In genomic region chr4:184782731-184783472, GRCh38 we compare ENCODE assay signal across 13 cellular contexts. TPM values are rescaled to one million over a fixed set of nuclear protein-coding genes. Genes with fewer than 3 reads are reported as not detected.
DNase-seq lines count a peak whose midpoint lies in the region; ATAC-seq and TF ChIP-seq lines count a peak whose summit lies in the region.
"Had no signal": no experiment of that assay in that cellular context is flagged by ENCODE, and none has a peak within 500 bp of the region (broad histone marks: within the 10 kb centered on the region; RNA-seq: fewer than 3 reads in every experiment).

No MANE protein-coding gene starts in this region.

- H3K9me3 ChIP-seq in spleen (no peaks in the 10 kb centered on the region), ovary (no peaks in the 10 kb centered on the region), ascending aorta (no peaks in the 10 kb centered on the region)
- H3K9me3 ChIP-seq: SJSA1, thyroid gland had no signal

- H3K4me3 ChIP-seq in spleen: peak overlapping the region in 2 of 8 donors; percentile 5 to 51
- H3K4me3 ChIP-seq in ovary: no peak overlapping the region
- no peak overlapping the region for H3K4me3 ChIP-seq in ascending aorta
- H3K4me3 ChIP-seq: SJSA1, thyroid gland had no signal

- H3K4me3 Mint-ChIP-seq in activated CD8-positive, alpha-beta T cell treated with anti-CD3 and anti-CD28 coated beads, Interleukin-2, amount 10 ng/mL, durations not matched to agents 7 days and 5 days: no peak overlapping the region
- no peak overlapping the region for H3K4me3 Mint-ChIP-seq in activated CD8-positive, alpha-beta T cell treated with anti-CD3 and anti-CD28 coated beads for 36 hours
- no peak overlapping the region for H3K4me3 Mint-ChIP-seq in dendritic cell treated with granulocyte-macrophage colony-stimulating factor and Interleukin-4, amounts not matched to agents 40 ng/mL and 50 ng/mL, for 4 days
- H3K4me3 Mint-ChIP-seq: activated naive CD4-positive, alpha-beta T cell treated with anti-CD3 and anti-CD28 coated beads, Interleukin-2, amount 50 U/mL, for 24 hours had no signal

- TF ChIP-seq EP300 in ovary (IDR thresholded peaks at IDR 0.05): no peak

- intact Hi-C loops in activated CD8-positive, alpha-beta T cell treated with anti-CD3 and anti-CD28 coated beads for 36 hours (cut with micrococcal nuclease): no loop called here
- intact Hi-C loops in dendritic cell treated with granulocyte-macrophage colony-stimulating factor and Interleukin-4, amounts not matched to agents 40 ng/mL and 50 ng/mL, for 4 days (cut with micrococcal nuclease): no loop called here
- intact Hi-C loops in spleen (cut with DNase I; ENCODE audit: low total_unique reads) (no loop called here), ovary (cut with DNase I) (no loop called here), ascending aorta (cut with DNase I) (no loop called here)

- H3K4me1 Mint-ChIP-seq in activated CD8-positive, alpha-beta T cell treated with anti-CD3 and anti-CD28 coated beads, Interleukin-2, amount 10 ng/mL, durations not matched to agents 7 days and 5 days (ENCODE audit: low read depth): peaks cover 15% of the 10 kb centered on the region
- H3K4me1 Mint-ChIP-seq in activated CD8-positive, alpha-beta T cell treated with anti-CD3 and anti-CD28 coated beads for 36 hours (ENCODE audit: low read depth): peaks cover 9% of the 10 kb centered on the region
- H3K4me1 Mint-ChIP-seq in dendritic cell treated with granulocyte-macrophage colony-stimulating factor and Interleukin-4, amounts not matched to agents 40 ng/mL and 50 ng/mL, for 4 days (ENCODE audit: low read depth): peaks cover 38% of the 10 kb centered on the region

- H3K27ac Mint-ChIP-seq in activated CD8-positive, alpha-beta T cell treated with anti-CD3 and anti-CD28 coated beads, Interleukin-2, amount 10 ng/mL, durations not matched to agents 7 days and 5 days: peak overlapping the region; percentile 39
- H3K27ac Mint-ChIP-seq in activated CD8-positive, alpha-beta T cell treated with anti-CD3 and anti-CD28 coated beads for 36 hours: no peak overlapping the region
- H3K27ac Mint-ChIP-seq in dendritic cell treated with granulocyte-macrophage colony-stimulating factor and Interleukin-4, amounts not matched to agents 40 ng/mL and 50 ng/mL, for 4 days: peak overlapping the region; percentile 61
- H3K27ac Mint-ChIP-seq: activated naive CD4-positive, alpha-beta T cell treated with anti-CD3 and anti-CD28 coated beads, Interleukin-2, amount 50 U/mL, for 24 hours had no signal

- CTCF ChIA-PET in activated CD8-positive, alpha-beta T cell treated with anti-CD3 and anti-CD28 coated beads, Interleukin-2, amount 10 ng/mL, durations not matched to agents 7 days and 5 days (lab: Charles Lee): interaction anchor here (1.2 to 1.3 kb wide), 2 partner anchors 37 to 49 kb away, joined by 3 to 5 read pairs; partner anchors contain the start of gene CENPU
- CTCF ChIA-PET in activated CD8-positive, alpha-beta T cell treated with anti-CD3 and anti-CD28 coated beads for 36 hours (lab: Charles Lee): interaction anchor here (1.3 to 1.9 kb wide), 3 partner anchors 11 to 352 kb away, joined by 3 to 6 read pairs (median 3); no protein-coding TSS in a partner anchor

- DNase-seq in activated CD8-positive, alpha-beta T cell treated with anti-CD3 and anti-CD28 coated beads, Interleukin-2, amount 10 ng/mL, durations not matched to agents 7 days and 5 days: no peak
- no peak for DNase-seq in activated CD8-positive, alpha-beta T cell treated with anti-CD3 and anti-CD28 coated beads for 36 hours
- DNase-seq in spleen (peak; percentile 79), ovary (no peak), ascending aorta (ENCODE audit: low spot score in 2 of 2) (no peak)
- no peak for DNase-seq in activated CD4-positive, alpha-beta T cell treated with anti-CD3 and anti-CD28 coated beads, Interleukin-2, amount 50 U/mL, for 4 hours
- DNase-seq: foreskin fibroblast, NCI-H345, thyroid gland had no signal

- peaks cover 13% of the 10 kb centered on the region for H3K36me3 Mint-ChIP-seq in activated CD8-positive, alpha-beta T cell treated with anti-CD3 and anti-CD28 coated beads, Interleukin-2, amount 10 ng/mL, durations not matched to agents 7 days and 5 days (ENCODE audit: low read depth)
- H3K36me3 Mint-ChIP-seq in activated CD8-positive, alpha-beta T cell treated with anti-CD3 and anti-CD28 coated beads for 36 hours (ENCODE audit: low read depth): peaks cover 17% of the 10 kb centered on the region
- H3K36me3 Mint-ChIP-seq in dendritic cell treated with granulocyte-macrophage colony-stimulating factor and Interleukin-4, amounts not matched to agents 40 ng/mL and 50 ng/mL, for 4 days (ENCODE audit: low read depth): peaks cover 75% of the 10 kb centered on the region

- peaks cover 0 to 100% (median 44%) of the 10 kb centered on the region in 6 donors for H3K36me3 ChIP-seq in spleen
- H3K36me3 ChIP-seq in ovary: no peaks in the 10 kb centered on the region
- H3K36me3 ChIP-seq in ascending aorta: peaks cover 23 to 65% of the 10 kb centered on the region in 2 donors
- H3K36me3 ChIP-seq: SJSA1 had no signal

- TF ChIP-seq POLR2A in spleen (IDR thresholded peaks at IDR 0.05) (no peak), ovary (IDR thresholded peaks at IDR 0.05) (no peak)

- peak overlapping the region in 5 of 8 donors; percentile 4 to 71 (median 54) for H3K27ac ChIP-seq in spleen
- no peak overlapping the region for H3K27ac ChIP-seq in ovary
- H3K27ac ChIP-seq in ascending aorta: no peak overlapping the region
- H3K27ac ChIP-seq: SJSA1, thyroid gland had no signal

- H3K4me1 ChIP-seq in spleen (peaks cover 0 to 27% (median 11%) of the 10 kb centered on the region in 6 donors), ovary (ENCODE audit: insufficient read depth) (no peaks in the 10 kb centered on the region), ascending aorta (no peaks in the 10 kb centered on the region)
- H3K4me1 ChIP-seq: SJSA1 had no signal

- H3K27me3 ChIP-seq in spleen (replicated peaks in 1 of 7) (no peaks in the 10 kb centered on the region), ovary (no peaks in the 10 kb centered on the region), ascending aorta (no peaks in the 10 kb centered on the region)
- H3K27me3 ChIP-seq: SJSA1, thyroid gland had no signal

- H3K27me3 Mint-ChIP-seq in activated CD8-positive, alpha-beta T cell treated with anti-CD3 and anti-CD28 coated beads, Interleukin-2, amount 10 ng/mL, durations not matched to agents 7 days and 5 days (ENCODE audit: low read depth): no peaks in the 10 kb centered on the region
- no peaks in the 10 kb centered on the region for H3K27me3 Mint-ChIP-seq in activated CD8-positive, alpha-beta T cell treated with anti-CD3 and anti-CD28 coated beads for 36 hours
- no peaks in the 10 kb centered on the region for H3K27me3 Mint-ChIP-seq in dendritic cell treated with granulocyte-macrophage colony-stimulating factor and Interleukin-4, amounts not matched to agents 40 ng/mL and 50 ng/mL, for 4 days
- H3K27me3 Mint-ChIP-seq: activated naive CD4-positive, alpha-beta T cell treated with anti-CD3 and anti-CD28 coated beads, Interleukin-2, amount 50 U/mL, for 24 hours had no signal

- 15 to 28% (median 24%) methylated on average over 17 of the region's 17 CpGs for WGBS in spleen, 5 donors
- 75 to 78% (median 76%) methylated on average over 17 of the region's 17 CpGs for whole genome bisulfite sequencing in ovary, 3 donors

- peak; percentile 48 for ATAC-seq in activated CD8-positive, alpha-beta T cell treated with anti-CD3 and anti-CD28 coated beads, Interleukin-2, amount 10 ng/mL, durations not matched to agents 7 days and 5 days
- no peak for ATAC-seq in activated CD8-positive, alpha-beta T cell treated with anti-CD3 and anti-CD28 coated beads for 36 hours
- ATAC-seq in HG03139 (IDR thresholded peaks at IDR 0.05; ENCODE audit: unreplicated experiment): peak; percentile 45

- TF ChIP-seq CTCF in activated CD8-positive, alpha-beta T cell treated with anti-CD3 and anti-CD28 coated beads for 36 hours (IDR thresholded peaks at IDR 0.05): no peak
- TF ChIP-seq CTCF in spleen (IDR thresholded peaks at IDR 0.05 in 8 of 11, conservative IDR thresholded peaks at IDR 0.05 in 3 of 11) (no peak), ovary (IDR thresholded peaks at IDR 0.05) (no peak), ascending aorta (IDR thresholded peaks at IDR 0.05) (no peak)

- no peaks in the 10 kb centered on the region for H3K9me3 Mint-ChIP-seq in activated CD8-positive, alpha-beta T cell treated with anti-CD3 and anti-CD28 coated beads, Interleukin-2, amount 10 ng/mL, durations not matched to agents 7 days and 5 days (ENCODE audit: insufficient read depth)
- no peaks in the 10 kb centered on the region for H3K9me3 Mint-ChIP-seq in activated CD8-positive, alpha-beta T cell treated with anti-CD3 and anti-CD28 coated beads for 36 hours
- no peaks in the 10 kb centered on the region for H3K9me3 Mint-ChIP-seq in dendritic cell treated with granulocyte-macrophage colony-stimulating factor and Interleukin-4, amounts not matched to agents 40 ng/mL and 50 ng/mL, for 4 days
- H3K9me3 Mint-ChIP-seq: activated naive CD4-positive, alpha-beta T cell treated with anti-CD3 and anti-CD28 coated beads, Interleukin-2, amount 50 U/mL, for 24 hours had no signal

- POLR2A ChIA-PET in activated CD8-positive, alpha-beta T cell treated with anti-CD3 and anti-CD28 coated beads, Interleukin-2, amount 10 ng/mL, durations not matched to agents 7 days and 5 days (lab: Charles Lee): interaction anchor here (1.5 kb wide), 1 partner anchor 49 kb away, joined by 3 read pairs; the partner anchor contains the start of gene CENPU
- POLR2A ChIA-PET in activated CD8-positive, alpha-beta T cell treated with anti-CD3 and anti-CD28 coated beads for 36 hours (lab: Charles Lee): no interaction called here

RNA-seq across cellular contexts. Expression of gene ACSL1, which starts 42.9 kb away (rescaled TPM):
- 1 to 10 TPM; 7.5 to 8.7 TPM for total RNA-seq in activated CD8-positive, alpha-beta T cell treated with anti-CD3 and anti-CD28 coated beads, Interleukin-2, amount 10 ng/mL, durations not matched to agents 7 days and 5 days
- total RNA-seq in activated CD8-positive, alpha-beta T cell treated with anti-CD3 and anti-CD28 coated beads for 36 hours: 10 to 100 TPM; 12.8 to 13.1 TPM
- 100 to 1,000 TPM in 6 of 7 donors, 10 to 100 TPM in 1; 79.9 to 333 (median 142) TPM for total RNA-seq in spleen
- 10 to 100 TPM; 17.6 to 30.3 (median 22.3) TPM for polyA plus RNA-seq in spleen
- total RNA-seq in ovary: 10 to 100 TPM; 12.0 to 47.9 (median 19.8) TPM
- 10 to 100 TPM; 12.8 to 41.5 TPM for polyA plus RNA-seq in ovary
- 31.8 TPM for total RNA-seq in ascending aorta

RNA-seq across cellular contexts. Expression of gene CENPU, which starts 49.0 kb away (rescaled TPM):
- 10 to 100 TPM; 58.7 to 59.1 TPM for total RNA-seq in activated CD8-positive, alpha-beta T cell treated with anti-CD3 and anti-CD28 coated beads, Interleukin-2, amount 10 ng/mL, durations not matched to agents 7 days and 5 days
- total RNA-seq in activated CD8-positive, alpha-beta T cell treated with anti-CD3 and anti-CD28 coated beads for 36 hours: 10 to 100 TPM; 49.7 to 53.4 TPM
- total RNA-seq in spleen: 1 to 10 TPM; 3.0 to 8.7 (median 5.0) TPM
- 10 to 100 TPM in 1 of 3 donors, 1 to 10 TPM in 2; 5.7 to 12.9 (median 5.8) TPM for polyA plus RNA-seq in spleen
- total RNA-seq in ovary: 1 to 10 TPM in 2 of 7 donors, under 1 TPM in 5; 0.34 to 3.4 (median 0.82) TPM
- polyA plus RNA-seq in ovary: 1 to 10 TPM; 2.4 to 2.8 TPM
- total RNA-seq in ascending aorta: not detected

Comparison
In these comparisons a context has a peak if more than half of its experiments do, and no peak if none do; other contexts are left out.
1. H3K27ac ChIP-seq: peak in spleen (5 of 8); none in ovary (0 of 2) and ascending aorta (0 of 2).
2. RNA of gene CENPU, which starts 49.0 kb away (total RNA-seq): 58.7 to 59.1 TPM in activated CD8-positive, alpha-beta T cell treated with anti-CD3 and anti-CD28 coated beads, Interleukin-2, amount 10 ng/mL, durations not matched to agents 7 days and 5 days and 49.7 to 53.4 TPM in activated CD8-positive, alpha-beta T cell treated with anti-CD3 and anti-CD28 coated beads for 36 hours; 3.0 to 8.7 TPM in spleen, 0.34 to 3.4 TPM in ovary and not detected in ascending aorta (single experiment); every median in the first group is over 4 times any median in the second.